ENCODE assay signal across 11 cellular contexts in the genomic region with DNA sequence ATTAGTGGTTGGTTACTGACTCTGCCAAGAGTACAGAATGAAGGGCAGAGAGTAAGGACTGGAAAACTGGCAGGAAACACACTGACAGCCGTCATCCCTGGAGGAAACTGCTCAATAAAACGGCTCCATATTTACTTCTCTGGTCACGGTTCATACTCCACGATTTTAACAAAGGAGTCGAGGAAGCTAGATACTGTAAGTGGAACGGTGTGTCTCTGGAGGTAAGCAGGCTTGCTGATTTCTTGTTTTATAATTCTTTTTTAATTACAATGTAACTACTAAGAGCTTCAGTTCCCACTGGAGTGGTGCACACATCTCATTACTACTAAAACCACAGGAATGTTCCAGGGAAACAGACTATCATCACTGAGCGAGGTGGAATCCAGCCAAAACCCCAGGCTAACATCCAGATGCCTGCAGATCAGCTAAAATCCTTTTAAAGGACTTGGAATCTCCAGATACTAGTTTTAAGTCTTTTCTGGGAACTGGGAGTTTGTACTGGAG. TPM values are rescaled to one million over a fixed set of nuclear protein-coding genes. Genes with fewer than 3 reads are reported as not detected.
A peak's percentile ranks its signal among the peaks of the same experiment; 100 is the strongest.
DNase-seq lines count a peak whose midpoint lies in the region; ATAC-seq and TF ChIP-seq lines count a peak whose summit lies in the region.
"Had no signal": no experiment of that assay in that cellular context is flagged by ENCODE, and none has a peak within 500 bp of the region (broad histone marks: within the 10 kb centered on the region; RNA-seq: fewer than 3 reads in every experiment).

No MANE protein-coding gene starts in this region.

- peaks cover 5% of the 10 kb centered on the region for H3K4me1 Mint-ChIP-seq in activated T-cell treated with anti-CD3 and anti-CD28 coated beads, Interleukin-2, amount 50 U/mL, for 4 hours (ENCODE audit: low read depth)

- no peaks in the 10 kb centered on the region for H3K27me3 ChIP-seq in right atrium auricular region
- H3K27me3 ChIP-seq in BE2C = no peaks in the 10 kb centered on the region

- H3K27ac ChIP-seq in right atrium auricular region = peak overlapping the region; percentile 88 to 95
- peak overlapping the region in 17 of 21 experiments; percentile 33 to 98 (median 74) for H3K27ac ChIP-seq in skin epidermis
- H3K27ac ChIP-seq: KMS-11 had no signal

- peaks cover 33% of the 10 kb centered on the region for H3K36me3 ChIP-seq in right atrium auricular region
- no peaks in the 10 kb centered on the region; the same call in 1 of the 2 replicates for H3K36me3 ChIP-seq in BE2C

- H3K4me1 ChIP-seq in right atrium auricular region (peaks cover 0 to 49% of the 10 kb centered on the region in 2 donors), BE2C (no peaks in the 10 kb centered on the region; the same call in 1 of the 2 replicates)

- TF ChIP-seq CTCF in right atrium auricular region (IDR thresholded peaks at IDR 0.05) = no peak
- no peak for TF ChIP-seq CTCF in BE2C (IDR thresholded peaks at IDR 0.05; ENCODE audit: low read depth, low read length)

- DNase-seq in H4 (ENCODE audit: low spot score) (peak; percentile 91), amniotic epithelial cell (ENCODE audit: low read depth) (peak; percentile 98), right atrium auricular region (ENCODE audit: low spot score) (peak; percentile 95), NCI-H1417 (lab: John Stamatoyannopoulos, UW) (no peak), BE2C (no peak)
- no peak for DNase-seq in activated T-cell treated with anti-CD3 and anti-CD28 coated beads, Interleukin-2, amount 50 U/mL, for 4 hours
- DNase-seq: activated B cell treated with CpG ODN at 0.5 μM for 24 hours; stimulated activated naive B cell treated with anti-CD40 and anti-IgM and Interleukin-4, amounts not matched to agents 10 μg/mL and 1 μg/mL and 100 μg/mL, for 72 hours had no signal

- H3K4me3 ChIP-seq in right atrium auricular region (no peak overlapping the region), skin epidermis (no peak overlapping the region), BE2C (ENCODE audit: low read depth, low read length) (no peak overlapping the region)

- H3K36me3 Mint-ChIP-seq in activated T-cell treated with anti-CD3 and anti-CD28 coated beads, Interleukin-2, amount 50 U/mL, for 4 hours (ENCODE audit: insufficient read depth) = peaks cover 22% of the 10 kb centered on the region

- H3K4me3 Mint-ChIP-seq in activated T-cell treated with anti-CD3 and anti-CD28 coated beads, Interleukin-2, amount 50 U/mL, for 4 hours = no peak overlapping the region
- H3K4me3 Mint-ChIP-seq: activated B cell treated with CpG ODN at 0.5 μM for 24 hours; stimulated activated naive B cell treated with anti-CD40 and anti-IgM and Interleukin-4, amounts not matched to agents 10 μg/mL and 1 μg/mL and 100 μg/mL, for 72 hours had no signal

- ATAC-seq in HG03159 (IDR thresholded peaks at IDR 0.05; ENCODE audit: unreplicated experiment) = no peak
- ATAC-seq in activated T-cell treated with anti-CD3 and anti-CD28 coated beads, Interleukin-2, amount 50 U/mL, for 4 hours = no peak
- ATAC-seq: stimulated activated naive B cell treated with anti-CD40 and anti-IgM and Interleukin-4, amounts not matched to agents 10 μg/mL and 1 μg/mL and 100 μg/mL, for 72 hours had no signal

- no peaks in the 10 kb centered on the region for H3K9me3 Mint-ChIP-seq in activated T-cell treated with anti-CD3 and anti-CD28 coated beads, Interleukin-2, amount 50 U/mL, for 4 hours
- H3K9me3 Mint-ChIP-seq: activated B cell treated with CpG ODN at 0.5 μM for 24 hours; stimulated activated naive B cell treated with anti-CD40 and anti-IgM and Interleukin-4, amounts not matched to agents 10 μg/mL and 1 μg/mL and 100 μg/mL, for 72 hours had no signal

- no peaks in the 10 kb centered on the region for H3K27me3 Mint-ChIP-seq in activated T-cell treated with anti-CD3 and anti-CD28 coated beads, Interleukin-2, amount 50 U/mL, for 4 hours (ENCODE audit: low read depth)
- H3K27me3 Mint-ChIP-seq: activated B cell treated with CpG ODN at 0.5 μM for 24 hours; stimulated activated naive B cell treated with anti-CD40 and anti-IgM and Interleukin-4, amounts not matched to agents 10 μg/mL and 1 μg/mL and 100 μg/mL, for 72 hours had no signal

- H3K9me3 ChIP-seq in right atrium auricular region = no peaks in the 10 kb centered on the region
- no peaks in the 10 kb centered on the region for H3K9me3 ChIP-seq in BE2C

RNA-seq across cellular contexts. Expression of a gene that starts 17.8 kb away (rescaled TPM):
- total RNA-seq in H4 (2014; rRNA removed; shearing (Covaris generic)) = 0.74 and 12.0 TPM in 2 replicates
- 100 to 1,000 TPM; 348 to 498 TPM for total RNA-seq in right atrium auricular region
- 15.1 TPM for polyA plus RNA-seq in BE2C (2012; ENCODE audit: insufficient read depth, insufficient read length, low read depth)
- 1 to 10 TPM; 1.1 to 1.3 (median 1.3) TPM for total RNA-seq in activated T-cell treated with anti-CD3 and anti-CD28 coated beads, Interleukin-2, amount 50 U/mL, for 4 hours

RNA-seq across cellular contexts. Expression of a gene that starts 37.0 kb away (rescaled TPM):
- total RNA-seq in H4 (2014; rRNA removed; shearing (Covaris generic)) = not detected in 2 replicates
- total RNA-seq in right atrium auricular region = 1 to 10 TPM; 1.0 to 1.5 TPM
- polyA plus RNA-seq in BE2C (2012; ENCODE audit: insufficient read depth, insufficient read length, low read depth) = 0.19 TPM
- total RNA-seq in activated T-cell treated with anti-CD3 and anti-CD28 coated beads, Interleukin-2, amount 50 U/mL, for 4 hours = under 1 TPM; 0.45 to 0.60 (median 0.56) TPM

RNA-seq across cellular contexts. Expression of a gene that starts 50.1 kb away (rescaled TPM):
- total RNA-seq in H4 (2014; rRNA removed; shearing (Covaris generic)) = 7.9 and 8.5 TPM in 2 replicates
- total RNA-seq in right atrium auricular region = 1 to 10 TPM; 6.2 to 7.1 TPM
- polyA plus RNA-seq in BE2C (2012; ENCODE audit: insufficient read depth, insufficient read length, low read depth) = 4.3 TPM
- 10 to 100 TPM; 14.2 to 15.2 (median 14.8) TPM for total RNA-seq in activated T-cell treated with anti-CD3 and anti-CD28 coated beads, Interleukin-2, amount 50 U/mL, for 4 hours

RNA-seq across cellular contexts. Expression of a gene that starts 50.2 kb away (rescaled TPM):
- 29.0 and 40.3 TPM in 2 replicates for total RNA-seq in H4 (2014; rRNA removed; shearing (Covaris generic))
- total RNA-seq in right atrium auricular region = 10 to 100 TPM; 20.9 to 26.9 TPM
- polyA plus RNA-seq in BE2C (2012; ENCODE audit: insufficient read depth, insufficient read length, low read depth) = 67.9 TPM
- 100 to 1,000 TPM; 138 to 151 (median 141) TPM for total RNA-seq in activated T-cell treated with anti-CD3 and anti-CD28 coated beads, Interleukin-2, amount 50 U/mL, for 4 hours

RNA-seq across cellular contexts. Expression of a gene that starts 55.1 kb away (rescaled TPM):
- total RNA-seq in H4 (2014; rRNA removed; shearing (Covaris generic)) = 10.1 and 10.5 TPM in 2 replicates
- 10 to 100 TPM; 10.9 to 17.9 TPM for total RNA-seq in right atrium auricular region
- polyA plus RNA-seq in BE2C (2012; ENCODE audit: insufficient read depth, insufficient read length, low read depth) = 11.3 TPM
- total RNA-seq in activated T-cell treated with anti-CD3 and anti-CD28 coated beads, Interleukin-2, amount 50 U/mL, for 4 hours = 10 to 100 TPM; 21.1 to 24.0 (median 21.5) TPM

Comparison
In these comparisons a context has a peak if more than half of its experiments do, and no peak if none do; other contexts are left out.
1. DNase-seq: peak in H4 (single experiment), amniotic epithelial cell (single experiment) and right atrium auricular region (single experiment); none in NCI-H1417 (0 of 3), BE2C (single experiment) and activated T-cell treated with anti-CD3 and anti-CD28 coated beads, Interleukin-2, amount 50 U/mL, for 4 hours (single experiment).
2. RNA of a gene that starts 17.8 kb away (total RNA-seq): 348 to 498 TPM in right atrium auricular region; 1.1 to 1.3 TPM in activated T-cell treated with anti-CD3 and anti-CD28 coated beads, Interleukin-2, amount 50 U/mL, for 4 hours and 0.74 to 12.0 TPM in H4; every median in the first group is over 10 times any median in the second.